29 cellular contexts compared by ENCODE assay signal in the genomic region with DNA sequence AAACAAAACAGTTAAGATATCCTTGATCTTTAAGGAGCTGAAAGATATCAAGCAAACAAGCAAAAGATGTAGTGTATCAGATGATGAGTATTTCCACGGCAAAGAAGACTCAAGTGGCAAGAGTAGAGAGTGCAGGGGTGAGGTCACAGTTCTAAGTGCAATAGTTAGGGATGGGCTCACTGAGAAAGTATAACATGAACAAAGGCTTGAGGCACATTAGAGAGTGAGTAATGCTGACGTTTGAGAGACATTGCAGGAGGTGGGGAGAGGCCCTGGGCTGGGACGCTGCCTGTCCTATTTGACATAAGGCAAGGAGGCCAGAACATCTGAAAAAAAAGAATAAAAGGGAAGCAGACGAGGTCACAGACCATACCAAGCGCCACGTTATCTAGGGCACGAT. TPM values are rescaled to one million over a fixed set of nuclear protein-coding genes. Genes with fewer than 3 reads are reported as not detected.
DNase-seq lines count a peak whose midpoint lies in the region; ATAC-seq, FAIRE-seq and TF ChIP-seq lines count a peak whose summit lies in the region.
"Had no signal": no experiment of that assay in that cellular context is flagged by ENCODE, and none has a peak within 500 bp of the region (broad histone marks: within the 10 kb centered on the region; RNA-seq: fewer than 3 reads in every experiment).

No MANE protein-coding gene starts in this region.

- CTCF ChIA-PET in HEK293T (lab: Yijun Ruan, JAX): no interaction called here

- intact Hi-C loops in upper lobe of right lung (cut with DNase I): no loop called here

- H3K36me3 ChIP-seq in upper lobe of right lung: no peaks in the 10 kb centered on the region
- H3K36me3 ChIP-seq: BLaER1, SJSA1 had no signal

- H3K4me3 ChIP-seq in epithelial cell of esophagus (ENCODE audit: low read length) (no peak overlapping the region), upper lobe of right lung (no peak overlapping the region)
- H3K4me3 ChIP-seq: BLaER1, SJSA1 had no signal

- H3K27me3 ChIP-seq in upper lobe of right lung: no peaks in the 10 kb centered on the region
- H3K27me3 ChIP-seq: BLaER1, SJSA1 had no signal

- no peaks in the 10 kb centered on the region for H3K9me3 ChIP-seq in upper lobe of right lung

- FAIRE-seq in H54 (lab: Jason Lieb, UNC): peak; percentile 27
- FAIRE-seq: A204.1, GM18507 had no signal

- TF ChIP-seq CTCF in epithelial cell of esophagus (IDR thresholded peaks at IDR 0.05; ENCODE audit: insufficient read depth, low read depth, low read length, missing control alignments) (no peak), upper lobe of right lung (IDR thresholded peaks at IDR 0.05) (no peak)

- ATAC-seq in upper lobe of right lung (no peak), HG03442 (IDR thresholded peaks at IDR 0.05; ENCODE audit: unreplicated experiment) (no peak)
- ATAC-seq: Panc1, Right ventricle myocardium inferior had no signal

- H3K27ac ChIP-seq in upper lobe of right lung: no peak overlapping the region
- H3K27ac ChIP-seq: BLaER1, SJSA1 had no signal

- TF ChIP-seq POLR2A in H54 (IDR thresholded peaks at IDR 0.05; ENCODE audit: low read depth, low read length): no peak

- DNase-seq in A172 (ENCODE audit: low spot score) (peak; percentile 23), H54 (ENCODE audit: insufficient read length, low spot score) (no peak), RKO (ENCODE audit: low spot score) (peak; percentile 72), epithelial cell of esophagus (ENCODE audit: low read depth) (peak; percentile 67), HEK293T (ENCODE audit: extremely low spot score) (no peak), upper lobe of right lung (no peak)
- DNase-seq: CD4-positive, CD25-positive, alpha-beta regulatory T cell; DMS153; DND-41; GOT3; HCEC 1CT; IMR-90; KG1; NCI-H1092; NCI-H1417 treated with DMSO at 0.1 percent for 48 hours; NCI-H1694 treated with DMSO at 0.1 percent for 48 hours; NCI-H2081; NCI-H2171; NCI-H226; NCI-H510A; NCI-H69 had no signal

- H3K4me1 ChIP-seq in upper lobe of right lung: no peaks in the 10 kb centered on the region
- H3K4me1 ChIP-seq: SJSA1 had no signal

- POLR2A ChIA-PET in HEK293T (lab: Yijun Ruan, JAX): no interaction called here

TF ChIP-seq in HEK293T, 16 proteins besides CTCF, POLR2A, EP300 and RAD21:
- TF ChIP-seq ELF4 (IDR thresholded peaks at IDR 0.05) (no peak), LEF1 (IDR thresholded peaks at IDR 0.05; ENCODE audit: borderline replicate concordance) (no peak), FOXM1 (IDR thresholded peaks at IDR 0.05; ENCODE audit: borderline replicate concordance) (no peak)

RNA-seq across cellular contexts. Expression of a gene that starts 1.4 kb away (rescaled TPM):
- total RNA-seq in A172 (2014; rRNA removed; shearing (Covaris generic)): not detected in 2 replicates
- not detected for total RNA-seq in upper lobe of right lung
- total RNA-seq: CD4-positive, CD25-positive, alpha-beta regulatory T cell; G401; IMR-90; Right ventricle myocardium inferior; SJSA1 had no signal

RNA-seq across cellular contexts. Expression of a gene that starts 20.8 kb away (rescaled TPM):
- total RNA-seq in A172 (2014; rRNA removed; shearing (Covaris generic)): not detected in 2 replicates
- total RNA-seq in upper lobe of right lung: not detected
- total RNA-seq: CD4-positive, CD25-positive, alpha-beta regulatory T cell; G401; IMR-90; Right ventricle myocardium inferior; SJSA1 had no signal

RNA-seq across cellular contexts. Expression of a gene that starts 25.5 kb away (rescaled TPM):
- 20.5 and 33.3 TPM in 2 replicates for total RNA-seq in A172 (2014; rRNA removed; shearing (Covaris generic))
- total RNA-seq in upper lobe of right lung: 36.1 TPM

RNA-seq across cellular contexts. Expression of a gene that starts 46.1 kb away (rescaled TPM):
- not detected in 2 replicates for total RNA-seq in A172 (2014; rRNA removed; shearing (Covaris generic))
- not detected for total RNA-seq in upper lobe of right lung
- total RNA-seq: CD4-positive, CD25-positive, alpha-beta regulatory T cell; IMR-90; Right ventricle myocardium inferior; SJSA1 had no signal

Comparison
In these comparisons a context has a peak if more than half of its experiments do, and no peak if none do; other contexts are left out.
1. DNase-seq: peak in A172 (single experiment), RKO (single experiment) and epithelial cell of esophagus (single experiment); none in H54 (single experiment), HEK293T (single experiment) and upper lobe of right lung (single experiment).